Comparison of ENCODE assay signal across 1 cellular context in the genomic region with DNA sequence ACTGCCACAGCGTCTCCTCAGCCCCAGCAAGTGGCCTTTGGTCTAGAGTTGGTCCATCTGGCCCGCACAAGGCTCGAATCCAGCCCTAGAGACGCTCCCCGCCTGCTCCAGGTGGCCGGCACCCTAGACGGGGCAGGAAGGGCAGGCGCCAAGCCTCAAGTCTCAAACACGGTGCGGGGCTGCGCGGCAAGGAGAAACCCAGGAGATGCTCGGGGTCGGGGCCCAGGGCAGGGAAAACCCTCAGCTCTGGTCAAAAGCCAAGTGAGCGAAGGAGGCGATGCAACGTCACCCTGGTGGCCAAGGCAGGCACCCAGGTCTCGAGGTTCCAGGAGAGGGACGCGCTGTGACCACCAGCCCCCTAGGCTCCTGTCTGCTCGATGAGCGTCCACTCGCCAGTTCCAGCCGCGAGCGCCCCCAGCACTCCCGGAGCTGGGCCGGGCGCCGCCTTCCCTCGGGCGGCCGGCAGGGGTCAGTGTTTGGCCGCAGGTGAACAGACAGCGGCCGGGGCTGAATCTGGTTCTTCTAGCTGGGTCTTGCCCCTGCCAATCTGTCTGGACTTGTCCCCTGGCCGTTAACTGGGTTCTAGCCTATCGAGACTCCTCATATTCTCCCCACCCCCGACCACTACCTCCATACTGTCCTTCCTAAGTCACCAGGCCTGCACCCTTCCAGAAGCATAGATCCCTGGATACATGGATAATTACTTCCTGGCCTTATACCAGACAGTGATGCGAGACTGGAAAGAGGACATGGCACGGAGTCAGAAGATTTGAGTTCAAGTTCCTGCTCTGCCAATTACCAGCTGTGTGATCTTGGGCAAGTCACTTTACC.
TF ChIP-seq lines count a peak whose summit lies in the region.

No MANE protein-coding gene starts in this region.

TF ChIP-seq in K562, 482 proteins besides CTCF, POLR2A, EP300 and RAD21 (continues in another document):
- TF ChIP-seq PHF21A (IDR thresholded peaks at IDR 0.05; ENCODE audit: borderline replicate concordance, low read depth) (0 out of 2 replicates have a peak, but pooled peaks have one; percentile 24), FOXK1 (CRISPR knock-in tag; IDR thresholded peaks at IDR 0.05; ENCODE audit: borderline replicate concordance) (peak; percentile 18; the same call in 1 of the 2 replicates), ZNF431 (CRISPR knock-in tag; IDR thresholded peaks at IDR 0.05) (no peak), ESRRA (IDR thresholded peaks at IDR 0.05; ENCODE audit: borderline replicate concordance, low read depth) (0 out of 2 replicates have a peak, but pooled peaks have one; percentile 32), CC2D1A (IDR thresholded peaks at IDR 0.05) (peak; percentile 53), ELF4 (CRISPR knock-in tag; IDR thresholded peaks at IDR 0.05) (no peak), CTBP1 (IDR thresholded peaks at IDR 0.05; ENCODE audit: borderline replicate concordance) (peak; percentile 59; the same call in 1 of the 2 replicates), NONO (IDR thresholded peaks at IDR 0.05; ENCODE audit: low read depth in 2 of 2, low read length in 1 of 2) (no peak), CXXC5 (CRISPR knock-in tag; IDR thresholded peaks at IDR 0.05) (0 out of 2 replicates have a peak, but pooled peaks have one; percentile 15), SIN3A (IDR thresholded peaks at IDR 0.05; ENCODE audit: borderline replicate concordance in 2 of 2, control insufficient read depth in 1 of 2, low read depth in 2 of 2, low read length in 2 of 2) (no peak), YBX1 (IDR thresholded peaks at IDR 0.05) (no peak), ZBTB17 (CRISPR knock-in tag; IDR thresholded peaks at IDR 0.05) (peak; percentile 95), SETDB1 (IDR thresholded peaks at IDR 0.05; ENCODE audit: low read length) (no peak), SMARCA5 (IDR thresholded peaks at IDR 0.05) (no peak), KDM4B (IDR thresholded peaks at IDR 0.05; ENCODE audit: borderline replicate concordance in 2 of 2, low read depth in 1 of 2) (0 out of 4 replicates have a peak, but pooled peaks of 1 of the 2 experiments have one; percentile 30), ARID2 (IDR thresholded peaks at IDR 0.05) (peak; percentile 18; the same call in 1 of the 2 replicates), SMAD4 (CRISPR knock-in tag; conservative IDR thresholded peaks at IDR 0.05) (0 out of 2 replicates have a peak, but pooled peaks have one; percentile 14), RCOR1 (IDR thresholded peaks at IDR 0.05; ENCODE audit: borderline replicate concordance in 1 of 2, low read depth in 2 of 2, low read length in 2 of 2) (no peak; a peak in 1 of 4 replicates), CCNT2 (IDR thresholded peaks at IDR 0.05; ENCODE audit: borderline replicate concordance, extremely low read depth, insufficient read length, low read depth, low read length) (peak; percentile 30), TCF7L2 (IDR thresholded peaks at IDR 0.05; ENCODE audit: low read depth, low read length) (no peak), ZKSCAN1 (IDR thresholded peaks at IDR 0.05; ENCODE audit: low read depth, low read length) (no peak), CBFB (CRISPR knock-in tag; IDR thresholded peaks at IDR 0.05) (no peak), NR2F6 (CRISPR knock-in tag; IDR thresholded peaks at IDR 0.05) (no peak), TEAD4 (IDR thresholded peaks at IDR 0.05; ENCODE audit: low read length) (no peak), TEAD4 (CRISPR knock-in tag; IDR thresholded peaks at IDR 0.05; ENCODE audit: borderline replicate concordance) (no peak), RB1 (IDR thresholded peaks at IDR 0.05; ENCODE audit: low read depth) (peak; percentile 71), RBM14 (IDR thresholded peaks at IDR 0.05; ENCODE audit: borderline replicate concordance, insufficient read depth, low read depth, low read length) (no peak), BCOR (IDR thresholded peaks at IDR 0.05) (no peak), NFE2L1 (tag; IDR thresholded peaks at IDR 0.05; ENCODE audit: borderline replicate concordance, low read depth) (no peak), KLF16 (IDR thresholded peaks at IDR 0.05) (peak; percentile 66), STAG1 (CRISPR knock-in tag; IDR thresholded peaks at IDR 0.05; ENCODE audit: borderline replicate concordance) (peak; percentile 70; the same call in 1 of the 2 replicates), HCFC1 (IDR thresholded peaks at IDR 0.05; ENCODE audit: low read depth, low read length) (0 out of 2 replicates have a peak, but pooled peaks have one; percentile 16), MYNN (IDR thresholded peaks at IDR 0.05) (no peak), MYNN (CRISPR knock-in tag; IDR thresholded peaks at IDR 0.05) (no peak), CBX1 (IDR thresholded peaks at IDR 0.05; ENCODE audit: low read depth) (no peak)
- TF ChIP-seq, protein P1, sequence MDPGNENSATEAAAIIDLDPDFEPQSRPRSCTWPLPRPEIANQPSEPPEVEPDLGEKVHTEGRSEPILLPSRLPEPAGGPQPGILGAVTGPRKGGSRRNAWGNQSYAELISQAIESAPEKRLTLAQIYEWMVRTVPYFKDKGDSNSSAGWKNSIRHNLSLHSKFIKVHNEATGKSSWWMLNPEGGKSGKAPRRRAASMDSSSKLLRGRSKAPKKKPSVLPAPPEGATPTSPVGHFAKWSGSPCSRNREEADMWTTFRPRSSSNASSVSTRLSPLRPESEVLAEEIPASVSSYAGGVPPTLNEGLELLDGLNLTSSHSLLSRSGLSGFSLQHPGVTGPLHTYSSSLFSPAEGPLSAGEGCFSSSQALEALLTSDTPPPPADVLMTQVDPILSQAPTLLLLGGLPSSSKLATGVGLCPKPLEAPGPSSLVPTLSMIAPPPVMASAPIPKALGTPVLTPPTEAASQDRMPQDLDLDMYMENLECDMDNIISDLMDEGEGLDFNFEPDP (CRISPR knock-in tag; IDR thresholded peaks at IDR 0.05), result no peak
- TF ChIP-seq, protein P2, sequence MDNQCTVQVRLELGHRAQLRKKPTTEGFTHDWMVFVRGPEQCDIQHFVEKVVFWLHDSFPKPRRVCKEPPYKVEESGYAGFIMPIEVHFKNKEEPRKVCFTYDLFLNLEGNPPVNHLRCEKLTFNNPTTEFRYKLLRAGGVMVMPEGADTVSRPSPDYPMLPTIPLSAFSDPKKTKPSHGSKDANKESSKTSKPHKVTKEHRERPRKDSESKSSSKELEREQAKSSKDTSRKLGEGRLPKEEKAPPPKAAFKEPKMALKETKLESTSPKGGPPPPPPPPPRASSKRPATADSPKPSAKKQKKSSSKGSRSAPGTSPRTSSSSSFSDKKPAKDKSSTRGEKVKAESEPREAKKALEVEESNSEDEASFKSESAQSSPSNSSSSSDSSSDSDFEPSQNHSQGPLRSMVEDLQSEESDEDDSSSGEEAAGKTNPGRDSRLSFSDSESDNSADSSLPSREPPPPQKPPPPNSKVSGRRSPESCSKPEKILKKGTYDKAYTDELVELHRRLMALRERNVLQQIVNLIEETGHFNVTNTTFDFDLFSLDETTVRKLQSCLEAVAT (IDR thresholded peaks at IDR 0.05), result peak in 1 of 2 experiments; percentile 72; a peak in 2 of 4 replicates
- TF ChIP-seq, protein P3, sequence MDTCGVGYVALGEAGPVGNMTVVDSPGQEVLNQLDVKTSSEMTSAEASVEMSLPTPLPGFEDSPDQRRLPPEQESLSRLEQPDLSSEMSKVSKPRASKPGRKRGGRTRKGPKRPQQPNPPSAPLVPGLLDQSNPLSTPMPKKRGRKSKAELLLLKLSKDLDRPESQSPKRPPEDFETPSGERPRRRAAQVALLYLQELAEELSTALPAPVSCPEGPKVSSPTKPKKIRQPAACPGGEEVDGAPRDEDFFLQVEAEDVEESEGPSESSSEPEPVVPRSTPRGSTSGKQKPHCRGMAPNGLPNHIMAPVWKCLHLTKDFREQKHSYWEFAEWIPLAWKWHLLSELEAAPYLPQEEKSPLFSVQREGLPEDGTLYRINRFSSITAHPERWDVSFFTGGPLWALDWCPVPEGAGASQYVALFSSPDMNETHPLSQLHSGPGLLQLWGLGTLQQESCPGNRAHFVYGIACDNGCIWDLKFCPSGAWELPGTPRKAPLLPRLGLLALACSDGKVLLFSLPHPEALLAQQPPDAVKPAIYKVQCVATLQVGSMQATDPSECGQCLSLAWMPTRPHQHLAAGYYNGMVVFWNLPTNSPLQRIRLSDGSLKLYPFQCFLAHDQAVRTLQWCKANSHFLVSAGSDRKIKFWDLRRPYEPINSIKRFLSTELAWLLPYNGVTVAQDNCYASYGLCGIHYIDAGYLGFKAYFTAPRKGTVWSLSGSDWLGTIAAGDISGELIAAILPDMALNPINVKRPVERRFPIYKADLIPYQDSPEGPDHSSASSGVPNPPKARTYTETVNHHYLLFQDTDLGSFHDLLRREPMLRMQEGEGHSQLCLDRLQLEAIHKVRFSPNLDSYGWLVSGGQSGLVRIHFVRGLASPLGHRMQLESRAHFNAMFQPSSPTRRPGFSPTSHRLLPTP (IDR thresholded peaks at IDR 0.05; ENCODE audit: borderline replicate concordance, extremely low read depth, insufficient read length), result no peak
- TF ChIP-seq, protein P4, sequence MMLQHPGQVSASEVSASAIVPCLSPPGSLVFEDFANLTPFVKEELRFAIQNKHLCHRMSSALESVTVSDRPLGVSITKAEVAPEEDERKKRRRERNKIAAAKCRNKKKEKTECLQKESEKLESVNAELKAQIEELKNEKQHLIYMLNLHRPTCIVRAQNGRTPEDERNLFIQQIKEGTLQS (IDR thresholded peaks at IDR 0.05), result no peak
- TF ChIP-seq, protein P4 (CRISPR knock-in tag; conservative IDR thresholded peaks at IDR 0.05), result no peak
- TF ChIP-seq, protein P5, sequence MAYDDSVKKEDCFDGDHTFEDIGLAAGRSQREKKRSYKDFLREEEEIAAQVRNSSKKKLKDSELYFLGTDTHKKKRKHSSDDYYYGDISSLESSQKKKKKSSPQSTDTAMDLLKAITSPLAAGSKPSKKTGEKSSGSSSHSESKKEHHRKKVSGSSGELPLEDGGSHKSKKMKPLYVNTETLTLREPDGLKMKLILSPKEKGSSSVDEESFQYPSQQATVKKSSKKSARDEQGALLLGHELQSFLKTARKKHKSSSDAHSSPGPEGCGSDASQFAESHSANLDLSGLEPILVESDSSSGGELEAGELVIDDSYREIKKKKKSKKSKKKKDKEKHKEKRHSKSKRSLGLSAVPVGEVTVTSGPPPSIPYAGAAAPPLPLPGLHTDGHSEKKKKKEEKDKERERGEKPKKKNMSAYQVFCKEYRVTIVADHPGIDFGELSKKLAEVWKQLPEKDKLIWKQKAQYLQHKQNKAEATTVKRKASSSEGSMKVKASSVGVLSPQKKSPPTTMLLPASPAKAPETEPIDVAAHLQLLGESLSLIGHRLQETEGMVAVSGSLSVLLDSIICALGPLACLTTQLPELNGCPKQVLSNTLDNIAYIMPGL (CRISPR knock-in tag; IDR thresholded peaks at IDR 0.05), result no peak
- TF ChIP-seq, protein P6, sequence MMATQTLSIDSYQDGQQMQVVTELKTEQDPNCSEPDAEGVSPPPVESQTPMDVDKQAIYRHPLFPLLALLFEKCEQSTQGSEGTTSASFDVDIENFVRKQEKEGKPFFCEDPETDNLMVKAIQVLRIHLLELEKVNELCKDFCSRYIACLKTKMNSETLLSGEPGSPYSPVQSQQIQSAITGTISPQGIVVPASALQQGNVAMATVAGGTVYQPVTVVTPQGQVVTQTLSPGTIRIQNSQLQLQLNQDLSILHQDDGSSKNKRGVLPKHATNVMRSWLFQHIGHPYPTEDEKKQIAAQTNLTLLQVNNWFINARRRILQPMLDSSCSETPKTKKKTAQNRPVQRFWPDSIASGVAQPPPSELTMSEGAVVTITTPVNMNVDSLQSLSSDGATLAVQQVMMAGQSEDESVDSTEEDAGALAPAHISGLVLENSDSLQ (IDR thresholded peaks at IDR 0.05), result 0 out of 2 replicates have a peak, but pooled peaks have one; percentile 22
- TF ChIP-seq, protein P7, sequence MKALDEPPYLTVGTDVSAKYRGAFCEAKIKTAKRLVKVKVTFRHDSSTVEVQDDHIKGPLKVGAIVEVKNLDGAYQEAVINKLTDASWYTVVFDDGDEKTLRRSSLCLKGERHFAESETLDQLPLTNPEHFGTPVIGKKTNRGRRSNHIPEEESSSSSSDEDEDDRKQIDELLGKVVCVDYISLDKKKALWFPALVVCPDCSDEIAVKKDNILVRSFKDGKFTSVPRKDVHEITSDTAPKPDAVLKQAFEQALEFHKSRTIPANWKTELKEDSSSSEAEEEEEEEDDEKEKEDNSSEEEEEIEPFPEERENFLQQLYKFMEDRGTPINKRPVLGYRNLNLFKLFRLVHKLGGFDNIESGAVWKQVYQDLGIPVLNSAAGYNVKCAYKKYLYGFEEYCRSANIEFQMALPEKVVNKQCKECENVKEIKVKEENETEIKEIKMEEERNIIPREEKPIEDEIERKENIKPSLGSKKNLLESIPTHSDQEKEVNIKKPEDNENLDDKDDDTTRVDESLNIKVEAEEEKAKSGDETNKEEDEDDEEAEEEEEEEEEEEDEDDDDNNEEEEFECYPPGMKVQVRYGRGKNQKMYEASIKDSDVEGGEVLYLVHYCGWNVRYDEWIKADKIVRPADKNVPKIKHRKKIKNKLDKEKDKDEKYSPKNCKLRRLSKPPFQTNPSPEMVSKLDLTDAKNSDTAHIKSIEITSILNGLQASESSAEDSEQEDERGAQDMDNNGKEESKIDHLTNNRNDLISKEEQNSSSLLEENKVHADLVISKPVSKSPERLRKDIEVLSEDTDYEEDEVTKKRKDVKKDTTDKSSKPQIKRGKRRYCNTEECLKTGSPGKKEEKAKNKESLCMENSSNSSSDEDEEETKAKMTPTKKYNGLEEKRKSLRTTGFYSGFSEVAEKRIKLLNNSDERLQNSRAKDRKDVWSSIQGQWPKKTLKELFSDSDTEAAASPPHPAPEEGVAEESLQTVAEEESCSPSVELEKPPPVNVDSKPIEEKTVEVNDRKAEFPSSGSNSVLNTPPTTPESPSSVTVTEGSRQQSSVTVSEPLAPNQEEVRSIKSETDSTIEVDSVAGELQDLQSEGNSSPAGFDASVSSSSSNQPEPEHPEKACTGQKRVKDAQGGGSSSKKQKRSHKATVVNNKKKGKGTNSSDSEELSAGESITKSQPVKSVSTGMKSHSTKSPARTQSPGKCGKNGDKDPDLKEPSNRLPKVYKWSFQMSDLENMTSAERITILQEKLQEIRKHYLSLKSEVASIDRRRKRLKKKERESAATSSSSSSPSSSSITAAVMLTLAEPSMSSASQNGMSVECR (CRISPR knock-in tag; IDR thresholded peaks at IDR 0.05), result no peak
- TF ChIP-seq, protein P8, sequence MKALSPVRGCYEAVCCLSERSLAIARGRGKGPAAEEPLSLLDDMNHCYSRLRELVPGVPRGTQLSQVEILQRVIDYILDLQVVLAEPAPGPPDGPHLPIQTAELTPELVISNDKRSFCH (CRISPR knock-in tag; IDR thresholded peaks at IDR 0.05), result no peak
- TF ChIP-seq, protein P8 (tag; IDR thresholded peaks at IDR 0.05), result 0 out of 2 replicates have a peak, but pooled peaks have one; percentile 22
- TF ChIP-seq, protein P9, sequence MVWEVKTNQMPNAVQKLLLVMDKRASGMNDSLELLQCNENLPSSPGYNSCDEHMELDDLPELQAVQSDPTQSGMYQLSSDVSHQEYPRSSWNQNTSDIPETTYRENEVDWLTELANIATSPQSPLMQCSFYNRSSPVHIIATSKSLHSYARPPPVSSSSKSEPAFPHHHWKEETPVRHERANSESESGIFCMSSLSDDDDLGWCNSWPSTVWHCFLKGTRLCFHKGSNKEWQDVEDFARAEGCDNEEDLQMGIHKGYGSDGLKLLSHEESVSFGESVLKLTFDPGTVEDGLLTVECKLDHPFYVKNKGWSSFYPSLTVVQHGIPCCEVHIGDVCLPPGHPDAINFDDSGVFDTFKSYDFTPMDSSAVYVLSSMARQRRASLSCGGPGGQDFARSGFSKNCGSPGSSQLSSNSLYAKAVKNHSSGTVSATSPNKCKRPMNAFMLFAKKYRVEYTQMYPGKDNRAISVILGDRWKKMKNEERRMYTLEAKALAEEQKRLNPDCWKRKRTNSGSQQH (CRISPR knock-in tag; IDR thresholded peaks at IDR 0.05), result no peak
